In genomic region chr4:39030726-39031125, GRCh38 we compare ENCODE assay signal across 11 cellular contexts. TPM values are rescaled to one million over a fixed set of nuclear protein-coding genes. Genes with fewer than 3 reads are reported as not detected.
DNase-seq lines count a peak whose midpoint lies in the region; ATAC-seq and TF ChIP-seq lines count a peak whose summit lies in the region.
"Had no signal": no experiment of that assay in that cellular context is flagged by ENCODE, and none has a peak within 500 bp of the region (broad histone marks: within the 10 kb centered on the region; RNA-seq: fewer than 3 reads in every experiment).

No MANE protein-coding gene starts in this region.

- H2AFZ ChIP-seq in mesenchymal stem cell (ENCODE audit: low read depth, low read length), result no peak overlapping the region

- H3K27ac ChIP-seq in mesenchymal stem cell (ENCODE audit: low read length, poor library complexity, severe bottlenecking), result peak overlapping the region; percentile 7
- H3K27ac ChIP-seq: prostate gland had no signal

- no peak overlapping the region for H3K18ac ChIP-seq in mesenchymal stem cell (ENCODE audit: low read depth in 1 of 2, low read length in 2 of 2)

- H3K27me3 ChIP-seq in mesenchymal stem cell (ENCODE audit: control insufficient read depth in 1 of 2, insufficient read depth in 1 of 2, low read length in 2 of 2), result no peaks in the 10 kb centered on the region

- ATAC-seq in HG03103 (IDR thresholded peaks at IDR 0.05; ENCODE audit: low read depth, unreplicated experiment) (peak; percentile 9), HG03342 (IDR thresholded peaks at IDR 0.05; ENCODE audit: unreplicated experiment) (no peak)
- no peak for ATAC-seq in activated naive CD4-positive, alpha-beta T cell treated with anti-CD3 and anti-CD28 coated beads, Interleukin-2, amount 50 U/mL, for 72 hours

- no peak overlapping the region for H2AK5ac ChIP-seq in mesenchymal stem cell (ENCODE audit: low read length, severe bottlenecking)

- no peak overlapping the region for H2BK5ac ChIP-seq in mesenchymal stem cell (ENCODE audit: low read depth, low read length, poor library complexity, severe bottlenecking)

- peaks cover 0 to 9% of the 10 kb centered on the region in 2 donors for H3K36me3 Mint-ChIP-seq in activated naive CD4-positive, alpha-beta T cell treated with anti-CD3 and anti-CD28 coated beads, Interleukin-2, amount 50 U/mL, for 72 hours

- no peak for TF ChIP-seq POLR2A in erythroblast (IDR thresholded peaks at IDR 0.05; ENCODE audit: low read length)

- H2BK120ac ChIP-seq in mesenchymal stem cell (ENCODE audit: low read depth, low read length), result no peak overlapping the region

- no peaks in the 10 kb centered on the region for H3K9me3 Mint-ChIP-seq in activated naive CD4-positive, alpha-beta T cell treated with anti-CD3 and anti-CD28 coated beads, Interleukin-2, amount 50 U/mL, for 72 hours

- H3K36me3 ChIP-seq in mesenchymal stem cell (ENCODE audit: control insufficient read depth in 1 of 2, insufficient read depth in 2 of 2, low read depth in 1 of 2, low read length in 2 of 2), result no peaks in the 10 kb centered on the region
- H3K36me3 ChIP-seq: prostate gland had no signal

- no peak overlapping the region for H3K9ac ChIP-seq in mesenchymal stem cell (ENCODE audit: low read length)

- H3K4me3 ChIP-seq in mesenchymal stem cell (ENCODE audit: insufficient read depth in 1 of 2, low read depth in 1 of 2, low read length in 2 of 2), result no peak overlapping the region
- H3K4me3 ChIP-seq: prostate gland had no signal

- H3K9me3 ChIP-seq in mesenchymal stem cell (ENCODE audit: control insufficient read depth, low read length), result no peaks in the 10 kb centered on the region
- H3K9me3 ChIP-seq: prostate gland had no signal

- H3K79me1 ChIP-seq in mesenchymal stem cell (replicated peaks; ENCODE audit: low read length, poor library complexity, severe bottlenecking), result no peaks in the 10 kb centered on the region

- no peak overlapping the region for H3K4me2 ChIP-seq in mesenchymal stem cell (ENCODE audit: low read length, poor library complexity, severe bottlenecking)

- H2BK12ac ChIP-seq in mesenchymal stem cell (ENCODE audit: low read length in 2 of 2), result no peak overlapping the region

- 83% methylated on average over 2 of the region's 3 CpGs for WGBS in mesenchymal stem cell

- H3K23ac ChIP-seq in mesenchymal stem cell (ENCODE audit: low read length in 2 of 2), result no peak overlapping the region

- no peak overlapping the region for H2BK15ac ChIP-seq in mesenchymal stem cell (ENCODE audit: low read depth, poor library complexity, severe bottlenecking)

- peak overlapping the region; percentile 6 to 86 for H3K27ac Mint-ChIP-seq in activated naive CD4-positive, alpha-beta T cell treated with anti-CD3 and anti-CD28 coated beads, Interleukin-2, amount 50 U/mL, for 72 hours

- no peak overlapping the region for H3K4ac ChIP-seq in mesenchymal stem cell (ENCODE audit: low read depth in 1 of 2, low read length in 2 of 2)

- peaks cover 3% of the 10 kb centered on the region for H3K4me1 ChIP-seq in mesenchymal stem cell (ENCODE audit: control insufficient read depth, insufficient read depth, low read depth, low read length)
- H3K4me1 ChIP-seq: prostate gland had no signal

- no peak overlapping the region for H4K91ac ChIP-seq in mesenchymal stem cell (ENCODE audit: low read length)

- no peak overlapping the region for H4K8ac ChIP-seq in mesenchymal stem cell (ENCODE audit: low read length)

- no peak overlapping the region for H3K14ac ChIP-seq in mesenchymal stem cell (ENCODE audit: low read length in 2 of 2)

- DNase-seq in GM03348 (ENCODE audit: low spot score) (peak; percentile 12), mesenchymal stem cell (no peak), erythroblast (lab: John Stamatoyannopoulos, UW) (no peak), glomerular visceral epithelial cell (ENCODE audit: extremely low spot score) (no peak), NCI-H748 (lab: John Stamatoyannopoulos, UW; ENCODE audit: unreplicated experiment) (no peak)
- DNase-seq in activated naive CD4-positive, alpha-beta T cell treated with anti-CD3 and anti-CD28 coated beads, Interleukin-2, amount 50 U/mL, for 72 hours (ENCODE audit: low spot score in 2 of 2), result no peak
- DNase-seq: kidney, NCI-H345 had no signal

RNA-seq across cellular contexts. Expression of gene TMEM156, which starts 1.5 kb away (rescaled TPM):
- total RNA-seq in activated naive CD4-positive, alpha-beta T cell treated with anti-CD3 and anti-CD28 coated beads, Interleukin-2, amount 50 U/mL, for 72 hours, result 10 to 100 TPM; 13.8 to 24.0 TPM
- polyA plus RNA-seq in mesenchymal stem cell (2013, experiment 1 of 2), result 7.1 TPM
- 7.5 TPM for polyA plus RNA-seq in mesenchymal stem cell (2013, experiment 2 of 2)

RNA-seq across cellular contexts. Expression of gene KLHL5, which starts 31.3 kb away (rescaled TPM):
- total RNA-seq in activated naive CD4-positive, alpha-beta T cell treated with anti-CD3 and anti-CD28 coated beads, Interleukin-2, amount 50 U/mL, for 72 hours, result 10 to 100 TPM in 1 of 2 donors, 1 to 10 TPM in 1; 5.0 to 29.4 TPM
- 74.2 TPM for polyA plus RNA-seq in mesenchymal stem cell (2013, experiment 1 of 2)
- 75.9 TPM for polyA plus RNA-seq in mesenchymal stem cell (2013, experiment 2 of 2)
